19 cellular contexts compared by ENCODE assay signal in genomic region chr3:179949869-179950268, GRCh38.
DNase-seq lines count a peak whose midpoint lies in the region; ATAC-seq, FAIRE-seq and TF ChIP-seq lines count a peak whose summit lies in the region.
"Had no signal": no experiment of that assay in that cellular context is flagged by ENCODE, and none has a peak within 500 bp of the region (broad histone marks: within the 10 kb centered on the region; RNA-seq: fewer than 3 reads in every experiment).

No MANE protein-coding gene starts in this region.

- peaks cover 5% of the 10 kb centered on the region for H3K27me3 Mint-ChIP-seq in type B pancreatic cell

- H3K36me3 Mint-ChIP-seq in type B pancreatic cell = no peaks in the 10 kb centered on the region

- ATAC-seq in GM18502 (IDR thresholded peaks at IDR 0.05; ENCODE audit: poor library complexity, unreplicated experiment) (peak; percentile 32), GM21390 (IDR thresholded peaks at IDR 0.05; ENCODE audit: unreplicated experiment) (peak; percentile 26), HG02938 (IDR thresholded peaks at IDR 0.05; ENCODE audit: unreplicated experiment) (peak; percentile 16)
- ATAC-seq: foreskin keratinocyte; stimulated activated naive CD8-positive, alpha-beta T cell treated with anti-CD3 and anti-CD28 coated beads, Interleukin-15, Interleukin-2, amounts not matched to agents 100 U/mL and 50 U/mL, for 24 hours had no signal

- peak; percentile 78 for DNase-seq in NCI-H146 treated with DMSO at 0.1 percent for 48 hours (lab: John Stamatoyannopoulos, UW; ENCODE audit: unreplicated experiment)
- DNase-seq in NCI-H526 treated with DMSO at 0.1 percent for 48 hours (lab: John Stamatoyannopoulos, UW) = no peak
- DNase-seq in type B pancreatic cell (ENCODE audit: extremely low spot score, unreplicated experiment) = no peak
- no peak for DNase-seq in D721Med (ENCODE audit: insufficient read length, low spot score)
- no peak for DNase-seq in A172 (ENCODE audit: low spot score)
- DNase-seq: activated CD4-positive, CD25-positive, alpha-beta regulatory T cell; anterior cingulate cortex; effector CD8-positive, alpha-beta T cell; foreskin keratinocyte; HCEC 1CT; NCI-H1048; SK-N-SH; stimulated activated CD4-positive, alpha-beta T cell treated with anti-CD3 and anti-CD28 coated beads, Interleukin-4, amount 100 ng/mL, for 1 hour; stimulated activated naive CD8-positive, alpha-beta T cell treated with anti-CD3 and anti-CD28 coated beads, Interleukin-15, Interleukin-2, amounts not matched to agents 100 U/mL and 50 U/mL, for 24 hours had no signal

- no peak overlapping the region for H3K4me3 Mint-ChIP-seq in type B pancreatic cell

- no peaks in the 10 kb centered on the region for H3K9me3 Mint-ChIP-seq in type B pancreatic cell

- H3K27ac Mint-ChIP-seq in type B pancreatic cell = no peak overlapping the region

- H3K4me1 Mint-ChIP-seq in type B pancreatic cell (ENCODE audit: unreplicated experiment) = no peaks in the 10 kb centered on the region

- TF ChIP-seq CTCF in type B pancreatic cell (conservative IDR thresholded peaks at IDR 0.05) = no peak
- no peak for TF ChIP-seq CTCF in D721Med (IDR thresholded peaks at IDR 0.05; ENCODE audit: insufficient read depth, missing control alignments)

- FAIRE-seq in D721Med (lab: Jason Lieb, UNC) = no peak
- FAIRE-seq: HTR-8/SVneo, keratinocyte had no signal
